26 cellular contexts compared by ENCODE assay signal in the genomic region with DNA sequence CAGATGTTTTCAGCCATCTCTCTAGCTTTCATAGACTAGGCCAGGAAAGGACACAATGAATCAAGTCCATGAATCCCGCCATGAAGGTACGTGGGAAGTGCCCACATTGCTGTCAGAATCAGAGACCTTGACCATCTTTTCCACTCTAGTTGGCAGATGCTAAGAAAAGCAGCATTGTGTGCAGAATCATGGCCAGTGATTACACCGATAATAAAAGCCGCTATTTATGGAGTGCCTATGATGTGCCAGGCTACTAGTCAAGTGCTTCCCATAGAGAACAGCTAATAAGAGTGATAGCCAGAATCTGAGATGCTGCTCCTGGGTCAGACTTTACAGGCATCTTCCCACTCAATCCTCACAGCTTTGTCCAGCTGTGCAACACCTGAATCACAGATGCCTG.
"Had no signal": no experiment of that assay in that cellular context is flagged by ENCODE, and none has a peak within 500 bp of the region (broad histone marks: within the 10 kb centered on the region; RNA-seq: fewer than 3 reads in every experiment).

No MANE protein-coding gene starts in this region.

- H3K4me1 ChIP-seq: colonic mucosa, gastroesophageal sphincter, lower lobe of right lung, pancreas, right lobe of liver, suprapubic skin, vagina had no signal

- H3K27ac ChIP-seq: colonic mucosa, epithelial cell of prostate, gastroesophageal sphincter, heart right ventricle, lower lobe of right lung, neutrophil, pancreas, right lobe of liver, suprapubic skin, thyroid gland, vagina had no signal

- H3K4me3 ChIP-seq: colonic mucosa, gastroesophageal sphincter, heart right ventricle, lower lobe of right lung, pancreas, right lobe of liver, suprapubic skin, thyroid gland, vagina had no signal

- H3K36me3 ChIP-seq: colonic mucosa, gastroesophageal sphincter, heart right ventricle, lower lobe of right lung, neutrophil, pancreas, right lobe of liver, suprapubic skin, thyroid gland, vagina had no signal

- FAIRE-seq: islet of Langerhans, pancreas, small intestine had no signal

- H3K9me3 ChIP-seq: colonic mucosa, gastroesophageal sphincter, heart right ventricle, lower lobe of right lung, neutrophil, pancreas, right lobe of liver, suprapubic skin, thyroid gland, vagina had no signal

- ATAC-seq: esophagus mucosa; gastroesophageal sphincter; left colon; left ventricle myocardium superior; natural killer cell; pancreas; right lobe of liver; stimulated activated naive B cell treated with anti-CD40 and anti-IgM and Interleukin-4, amounts not matched to agents 10 μg/mL and 1 μg/mL and 100 μg/mL, for 72 hours had no signal

- H3K27me3 ChIP-seq: colonic mucosa, gastroesophageal sphincter, heart right ventricle, pancreas, right lobe of liver, suprapubic skin, thyroid gland, vagina had no signal

- DNase-seq: colonic mucosa; effector CD8-positive, alpha-beta T cell; endodermal cell; foreskin fibroblast; glutamatergic neuron; heart right ventricle; kidney glomerular epithelial cell; left colon; left ventricle myocardium superior; lower lobe of right lung; natural killer cell; pancreas; right lobe of liver; small intestine; stimulated activated CD4-positive, alpha-beta T cell treated with anti-CD3 and anti-CD28 coated beads, Interleukin-15, amount 100 ng/mL, for 24 hours; stimulated activated CD4-positive, alpha-beta T cell treated with anti-CD3 and anti-CD28 coated beads, Interleukin-2, amount 100 ng/mL, for 48 hours; stimulated activated naive B cell treated with anti-CD40 and anti-IgM and Interleukin-4, amounts not matched to agents 10 μg/mL and 1 μg/mL and 100 μg/mL, for 72 hours; thyroid gland; trophoblast cell had no signal
